Comparison of ENCODE assay signal across 8 cellular contexts in genomic region chr5:36739751-36740221, GRCh38.
A peak's percentile ranks its signal among the peaks of the same experiment; 100 is the strongest.
DNase-seq lines count a peak whose midpoint lies in the region; ATAC-seq and TF ChIP-seq lines count a peak whose summit lies in the region.

No MANE protein-coding gene starts in this region.

- intact Hi-C loops in lower lobe of right lung (cut with DNase I) = loop anchor here (5.0 kb wide), 1 partner anchor 133 kb away; no protein-coding TSS in a partner anchor

- no peaks in the 10 kb centered on the region for H3K9me3 Mint-ChIP-seq in chondrocyte (ENCODE audit: low read depth)

- H3K27ac ChIP-seq in lower lobe of right lung = no peak overlapping the region

- no peaks in the 10 kb centered on the region for H3K27me3 ChIP-seq in lower lobe of right lung (ENCODE audit: low read depth)

- H3K4me3 ChIP-seq in lower lobe of right lung = no peak overlapping the region

- DNase-seq in activated gamma-delta T cell treated with Interleukin-2 at 50 U/mL for 16 hours (peak; percentile 53), activated gamma-delta T cell (lab: John Stamatoyannopoulos, UW) (no peak), NCI-H345 (lab: John Stamatoyannopoulos, UW) (peak; percentile 62), chondrocyte (ENCODE audit: low spot score) (no peak), lower lobe of right lung (peak; percentile 78)
- peak; percentile 13 to 45 (median 24) for DNase-seq in activated CD4-positive, CD25-positive, alpha-beta regulatory T cell (lab: John Stamatoyannopoulos, UW)
- DNase-seq in stimulated activated CD8-positive, alpha-beta memory T cell treated with anti-CD3 and anti-CD28 coated beads, Interleukin-12 subunit alpha, Interleukin-12 subunit beta, amount 100 ng/mL, for 1 hour (ENCODE audit: low read depth) = peak; percentile 30

- TF ChIP-seq CTCF in chondrocyte (IDR thresholded peaks at IDR 0.05) (peak; percentile 78), lower lobe of right lung (IDR thresholded peaks at IDR 0.05) (peak; percentile 74)

- H3K27ac Mint-ChIP-seq in chondrocyte (ENCODE audit: unreplicated experiment) = no peak overlapping the region

- no peak overlapping the region for H3K4me3 Mint-ChIP-seq in chondrocyte (ENCODE audit: unreplicated experiment)

- no peaks in the 10 kb centered on the region for H3K36me3 Mint-ChIP-seq in chondrocyte (ENCODE audit: low read depth)

- H3K4me1 Mint-ChIP-seq in chondrocyte (ENCODE audit: low read depth) = peaks cover 8% of the 10 kb centered on the region

- H3K4me1 ChIP-seq in lower lobe of right lung = peaks cover 32% of the 10 kb centered on the region

- no peaks in the 10 kb centered on the region for H3K9me3 ChIP-seq in lower lobe of right lung

- no peaks in the 10 kb centered on the region for H3K36me3 ChIP-seq in lower lobe of right lung

- H3K27me3 Mint-ChIP-seq in chondrocyte (ENCODE audit: low read depth) = peaks cover 16% of the 10 kb centered on the region

- ATAC-seq in HG03060 (IDR thresholded peaks at IDR 0.05; ENCODE audit: low read depth, unreplicated experiment) (peak; percentile 50), lower lobe of right lung (peak; percentile 77 to 83)

Comparison
In these comparisons a context has a peak if more than half of its experiments do, and no peak if none do; other contexts are left out.
1. DNase-seq: peak in activated gamma-delta T cell treated with Interleukin-2 at 50 U/mL for 16 hours (single experiment), NCI-H345 (single experiment), activated CD4-positive, CD25-positive, alpha-beta regulatory T cell (4 of 4), lower lobe of right lung (single experiment) and stimulated activated CD8-positive, alpha-beta memory T cell treated with anti-CD3 and anti-CD28 coated beads, Interleukin-12 subunit alpha, Interleukin-12 subunit beta, amount 100 ng/mL, for 1 hour (single experiment); none in activated gamma-delta T cell (single experiment) and chondrocyte (single experiment).